11 cellular contexts compared by ENCODE assay signal in genomic region chr18:69838620-69839411, GRCh38.
DNase-seq lines count a peak whose midpoint lies in the region; ATAC-seq and TF ChIP-seq lines count a peak whose summit lies in the region.
"Had no signal": no experiment of that assay in that cellular context is flagged by ENCODE, and none has a peak within 500 bp of the region (broad histone marks: within the 10 kb centered on the region; RNA-seq: fewer than 3 reads in every experiment).

No MANE protein-coding gene starts in this region.

- TF ChIP-seq CTCF in HFF-Myc (IDR thresholded peaks at IDR 0.05; ENCODE audit: low read depth, low read length, missing control alignments) (no peak), thyroid gland (IDR thresholded peaks at IDR 0.05) (no peak)

- DNase-seq in DMS53 (lab: John Stamatoyannopoulos, UW) = peak; percentile 70
- DNase-seq in DMS53 treated with DMSO at 0.1 percent for 48 hours (lab: John Stamatoyannopoulos, UW; ENCODE audit: unreplicated experiment) = no peak
- DNase-seq in HFF-Myc (ENCODE audit: extremely low read depth, low read depth) = peak; percentile 11
- peak; percentile 88 for DNase-seq in RPMI7951 (ENCODE audit: low read depth)
- no peak for DNase-seq in left colon
- DNase-seq in GM03348 (ENCODE audit: low spot score) = no peak
- no peak for DNase-seq in aorta
- DNase-seq in thyroid gland = no peak
- DNase-seq: 8988T had no signal

- ATAC-seq in left colon (peak; percentile 50), aorta (ENCODE audit: low FRiP score) (no peak)
- ATAC-seq: Panc1 had no signal

- no peaks in the 10 kb centered on the region for H3K4me1 ChIP-seq in aorta (ENCODE audit: control insufficient read depth in 1 of 2, insufficient read depth in 2 of 2, low read length in 2 of 2)
- H3K4me1 ChIP-seq in thyroid gland = peaks cover 0 to 8% of the 10 kb centered on the region in 2 donors

- H3K27ac ChIP-seq in aorta (ENCODE audit: low read depth in 1 of 2, low read length in 2 of 2) = no peak overlapping the region
- no peak overlapping the region for H3K27ac ChIP-seq in thyroid gland
- H3K27ac ChIP-seq: HL-60 had no signal

- H3K36me3 ChIP-seq in aorta (ENCODE audit: control insufficient read depth in 1 of 2, insufficient read depth in 2 of 2, low read length in 1 of 2) (no peaks in the 10 kb centered on the region), thyroid gland (no peaks in the 10 kb centered on the region)

- H3K27me3 ChIP-seq in aorta (ENCODE audit: control insufficient read depth in 1 of 2, insufficient read depth in 2 of 2, low read length in 1 of 2) = no peaks in the 10 kb centered on the region
- H3K27me3 ChIP-seq in thyroid gland = no peaks in the 10 kb centered on the region

- 92 to 94% methylated on average over 3 of the region's 3 CpGs for WGBS in aorta, 2 donors
- 96 to 99% methylated on average over 3 of the region's 3 CpGs for WGBS in thyroid gland, 2 donors

- no peak for TF ChIP-seq POLR2A in thyroid gland (IDR thresholded peaks at IDR 0.05)

- H3K9me3 ChIP-seq in aorta (ENCODE audit: control insufficient read depth, low read length) = no peaks in the 10 kb centered on the region
- H3K9me3 ChIP-seq in thyroid gland = no peaks in the 10 kb centered on the region

- intact Hi-C loops in left colon (cut with DNase I, micrococcal nuclease) (no loop called here), aorta (cut with DNase I) (no loop called here), thyroid gland (cut with DNase I) (no loop called here)

- H3K4me3 ChIP-seq in HFF-Myc (replicated peaks; ENCODE audit: low read depth, low read length) (no peak overlapping the region), aorta (ENCODE audit: low read length in 2 of 2) (no peak overlapping the region), thyroid gland (replicated peaks in 1 of 3) (no peak overlapping the region)

Comparison
In these comparisons a context has a peak if more than half of its experiments do, and no peak if none do; other contexts are left out.
1. DNase-seq: peak in DMS53 (single experiment), HFF-Myc (single experiment) and RPMI7951 (single experiment); none in DMS53 treated with DMSO at 0.1 percent for 48 hours (single experiment), left colon (0 of 2), GM03348 (single experiment), aorta (0 of 2) and thyroid gland (0 of 2).